19 cellular contexts compared by ENCODE assay signal in genomic region chr2:193985272-193985671, GRCh38.
"Had no signal": no experiment of that assay in that cellular context is flagged by ENCODE, and none has a peak within 500 bp of the region (broad histone marks: within the 10 kb centered on the region; RNA-seq: fewer than 3 reads in every experiment).

No MANE protein-coding gene starts in this region.

- FAIRE-seq: RCC 7860 had no signal

- H3K27ac ChIP-seq: HL-60, SJSA1, SK-N-MC had no signal

- DNase-seq: KBM-7, MV-4-11, NCI-H1048, NCI-H1105, NCI-H1417, NCI-H1436 treated with DMSO at 0.1 percent for 48 hours, NCI-H187, NCI-H2029, NCI-H2081 treated with DMSO at 0.1 percent for 48 hours, NCI-H345, NCI-H526 treated with DMSO at 0.1 percent for 48 hours, NCI-H774, Right ventricle myocardium superior, RPMI8226, SIG-M5 had no signal

- H3K9me3 ChIP-seq: SJSA1 had no signal

- H3K36me3 ChIP-seq: SJSA1 had no signal

- H3K4me1 ChIP-seq: SJSA1 had no signal

- H3K4me3 ChIP-seq: SJSA1, SK-N-MC had no signal

- H3K27me3 ChIP-seq: SJSA1 had no signal
